Comparison of ENCODE assay signal across 1 cellular context in the genomic region with DNA sequence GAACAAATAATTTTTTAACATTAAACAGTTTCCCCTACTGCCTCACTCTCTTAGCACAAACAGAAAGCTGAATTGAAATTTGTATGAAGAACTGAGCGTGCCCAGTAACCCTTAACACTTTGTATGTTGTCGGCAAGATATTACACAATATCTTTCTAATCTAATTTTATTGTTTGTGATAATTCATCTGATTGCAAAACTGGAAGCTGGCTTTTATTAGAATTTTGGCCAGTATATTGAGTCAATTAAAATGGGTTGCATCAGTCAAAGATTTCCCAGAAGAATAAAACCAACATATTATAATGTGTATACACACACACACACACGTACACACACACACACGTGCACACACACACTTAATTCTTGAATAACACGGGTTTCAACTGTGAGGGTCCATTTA.
TF ChIP-seq lines count a peak whose summit lies in the region.

No MANE protein-coding gene starts in this region.

TF ChIP-seq in IMR-90, 13 proteins besides CTCF, POLR2A, EP300 and RAD21 (continued from another document):
- TF ChIP-seq, protein P1, sequence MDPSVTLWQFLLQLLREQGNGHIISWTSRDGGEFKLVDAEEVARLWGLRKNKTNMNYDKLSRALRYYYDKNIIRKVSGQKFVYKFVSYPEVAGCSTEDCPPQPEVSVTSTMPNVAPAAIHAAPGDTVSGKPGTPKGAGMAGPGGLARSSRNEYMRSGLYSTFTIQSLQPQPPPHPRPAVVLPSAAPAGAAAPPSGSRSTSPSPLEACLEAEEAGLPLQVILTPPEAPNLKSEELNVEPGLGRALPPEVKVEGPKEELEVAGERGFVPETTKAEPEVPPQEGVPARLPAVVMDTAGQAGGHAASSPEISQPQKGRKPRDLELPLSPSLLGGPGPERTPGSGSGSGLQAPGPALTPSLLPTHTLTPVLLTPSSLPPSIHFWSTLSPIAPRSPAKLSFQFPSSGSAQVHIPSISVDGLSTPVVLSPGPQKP (IDR thresholded peaks at IDR 0.05; ENCODE audit: borderline replicate concordance, low read depth, low read length) = no peak
- no peak for TF ChIP-seq MXI1 (IDR thresholded peaks at IDR 0.05; ENCODE audit: borderline replicate concordance, low read depth, low read length)
- no peak for TF ChIP-seq MAZ (IDR thresholded peaks at IDR 0.05; ENCODE audit: borderline replicate concordance, low read depth, low read length)
